In the genomic region with DNA sequence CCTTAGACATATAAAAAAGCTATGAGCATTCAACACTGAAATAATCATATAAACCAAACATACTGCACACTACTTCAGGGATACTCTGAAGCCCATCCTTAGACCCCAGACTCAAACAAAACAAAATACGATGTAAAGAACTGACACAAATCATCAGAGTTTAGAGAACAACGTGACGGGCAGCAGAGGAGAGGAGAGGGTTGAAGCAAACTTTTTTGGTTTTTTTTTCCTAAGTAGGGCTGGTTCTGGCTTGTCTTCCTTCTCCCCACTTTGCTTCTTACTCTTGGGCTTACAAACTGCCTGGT, we compare ENCODE assay signal across 8 cellular contexts. TPM values are rescaled to one million over a fixed set of nuclear protein-coding genes. Genes with fewer than 3 reads are reported as not detected.
DNase-seq lines count a peak whose midpoint lies in the region; ATAC-seq and TF ChIP-seq lines count a peak whose summit lies in the region.

No MANE protein-coding gene starts in this region.

- WGBS in ovary, 3 donors, result 5 to 9% (median 6%) methylated on average over 3 of the region's 3 CpGs

- intact Hi-C loops in OCI-LY7 (cut with micrococcal nuclease; ENCODE audit: unreplicated experiment) (no loop called here), ovary (cut with DNase I) (no loop called here)

- no peak for TF ChIP-seq EP300 in ovary (IDR thresholded peaks at IDR 0.05)

- TF ChIP-seq POLR2A in ovary (IDR thresholded peaks at IDR 0.05), result no peak

- H2AFZ ChIP-seq in DND-41 (ENCODE audit: low read depth, low read length) (peak overlapping the region; percentile 87), OCI-LY7 (ENCODE audit: low read length) (peak overlapping the region; percentile 86; the same call in 1 of the 2 replicates)

- H3K9me3 ChIP-seq in DND-41 (ENCODE audit: insufficient read depth, low read length, severe bottlenecking) (no peaks in the 10 kb centered on the region), OCI-LY7 (ENCODE audit: low read length) (no peaks in the 10 kb centered on the region), ovary (no peaks in the 10 kb centered on the region)

- H3K79me2 ChIP-seq in DND-41 (ENCODE audit: insufficient read depth, low read length) (no peaks in the 10 kb centered on the region), OCI-LY7 (ENCODE audit: insufficient read depth, low read depth, low read length) (no peaks in the 10 kb centered on the region)

- peak overlapping the region; percentile 59 for H3K9ac ChIP-seq in DND-41 (ENCODE audit: low read depth, low read length)

- no TSS peak for BruUV-seq in OCI-LY7 (replicated peaks; lab: Mats Ljungman, UMichigan)

- H4K20me1 ChIP-seq in DND-41 (ENCODE audit: insufficient read depth, low read length) (no peaks in the 10 kb centered on the region), OCI-LY7 (ENCODE audit: insufficient read depth, low read length) (no peaks in the 10 kb centered on the region)

- H3K4me2 ChIP-seq in DND-41 (ENCODE audit: insufficient read depth, low read length), result peak overlapping the region; percentile 71
- peak overlapping the region; percentile 59 for H3K4me2 ChIP-seq in OCI-LY7 (ENCODE audit: low read length)

- POLR2A ChIA-PET in OCI-LY7 (lab: Charles Lee), result no interaction called here

- H3K36me3 ChIP-seq in DND-41 (ENCODE audit: insufficient read depth, low read length) (no peaks in the 10 kb centered on the region), OCI-LY7 (ENCODE audit: insufficient read depth, low read length) (no peaks in the 10 kb centered on the region), ovary (no peaks in the 10 kb centered on the region)

- H3K27me3 ChIP-seq in DND-41 (ENCODE audit: insufficient read depth, low read length, poor library complexity) (peaks cover 17% of the 10 kb centered on the region), ovary (no peaks in the 10 kb centered on the region)

- TF ChIP-seq CTCF in DND-41 (IDR thresholded peaks at IDR 0.05; ENCODE audit: borderline replicate concordance, extremely low read depth, low read length, poor library complexity, severe bottlenecking), result no peak
- no peak for TF ChIP-seq CTCF in OCI-LY7 (conservative IDR thresholded peaks at IDR 0.05; ENCODE audit: low read length)
- no peak for TF ChIP-seq CTCF in epithelial cell of esophagus (IDR thresholded peaks at IDR 0.05; ENCODE audit: insufficient read depth, low read depth, low read length, missing control alignments)
- TF ChIP-seq CTCF in ovary (IDR thresholded peaks at IDR 0.05), result no peak

- ATAC-seq in DND-41 (ENCODE audit: insufficient read depth, low read depth) (no peak), HG02588 (IDR thresholded peaks at IDR 0.05; ENCODE audit: unreplicated experiment) (no peak), HG03175 (IDR thresholded peaks at IDR 0.05; ENCODE audit: unreplicated experiment) (no peak), HG03097 (IDR thresholded peaks at IDR 0.05; ENCODE audit: low FRiP score, unreplicated experiment) (no peak)

- H3K4me1 ChIP-seq in DND-41 (ENCODE audit: insufficient read depth, low read length) (peaks cover 28% of the 10 kb centered on the region), OCI-LY7 (ENCODE audit: insufficient read depth, low read length, poor library complexity, severe bottlenecking) (peaks cover 27% of the 10 kb centered on the region), ovary (ENCODE audit: insufficient read depth) (peaks cover 1% of the 10 kb centered on the region)

- no peaks in the 10 kb centered on the region for H3K9me2 ChIP-seq in OCI-LY7 (ENCODE audit: insufficient read depth, low read length)

- peak overlapping the region; percentile 18 to 61 for H3K4me3 ChIP-seq in DND-41 (ENCODE audit: low read depth in 1 of 2, low read length in 2 of 2)
- peak overlapping the region; percentile 66 for H3K4me3 ChIP-seq in OCI-LY7 (ENCODE audit: low read depth, low read length, poor library complexity, severe bottlenecking)
- peak overlapping the region; percentile 62 for H3K4me3 ChIP-seq in epithelial cell of esophagus (ENCODE audit: low read length)
- H3K4me3 ChIP-seq in ovary, result peak overlapping the region; percentile 67

- DNase-seq in DND-41 (no peak), OCI-LY7 (ENCODE audit: low spot score) (no peak), epithelial cell of esophagus (ENCODE audit: low read depth) (no peak), ovary (no peak), COLO829 (ENCODE audit: low spot score) (no peak)

- CTCF ChIA-PET in OCI-LY7 (lab: Charles Lee; ENCODE audit: unreplicated experiment), result no interaction called here

- H3K27ac ChIP-seq in DND-41 (ENCODE audit: low read length) (peak overlapping the region; percentile 51), OCI-LY7 (ENCODE audit: low read depth, low read length, poor library complexity, severe bottlenecking) (no peak overlapping the region), ovary (peak overlapping the region; percentile 90 to 99)

RNA-seq across cellular contexts. Expression of a gene that starts 34.7 kb away (rescaled TPM):
- not detected in 2 replicates for total RNA-seq in OCI-LY7 (2014; rRNA removed; shearing (Covaris generic))
- total RNA-seq in OCI-LY7 (2022) (not detected in 2 replicates), ovary (under 1 TPM in 2 of 7 donors, not detected in 5; 0.28 to 0.30 TPM)
- under 1 TPM; 0.21 to 0.75 TPM for polyA plus RNA-seq in ovary
